ENCODE assay signal across 22 cellular contexts in the genomic region with DNA sequence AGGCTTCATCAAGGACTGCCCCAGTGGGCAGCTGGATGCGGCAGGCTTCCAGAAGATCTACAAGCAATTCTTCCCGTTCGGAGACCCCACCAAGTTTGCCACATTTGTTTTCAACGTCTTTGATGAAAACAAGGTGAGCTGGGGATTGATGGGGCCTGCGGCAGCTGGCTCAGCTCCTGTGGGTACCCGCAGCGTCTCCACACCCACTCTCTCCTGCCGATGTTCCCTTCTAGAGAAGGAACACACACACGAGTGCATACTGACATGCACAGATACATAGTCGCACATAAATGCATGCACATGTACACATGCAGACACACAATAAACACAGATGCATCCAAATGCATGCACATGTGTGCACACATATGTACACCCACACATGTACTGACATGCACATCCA. TPM values are rescaled to one million over a fixed set of nuclear protein-coding genes. Genes with fewer than 3 reads are reported as not detected.
"Had no signal": no experiment of that assay in that cellular context is flagged by ENCODE, and none has a peak within 500 bp of the region (broad histone marks: within the 10 kb centered on the region; RNA-seq: fewer than 3 reads in every experiment).

No MANE protein-coding gene starts in this region.

- H3K4me1 Mint-ChIP-seq: stimulated activated naive CD8-positive, alpha-beta T cell treated with anti-CD3 and anti-CD28 coated beads, Interleukin-15, amount 100 ng/mL, for 72 hours had no signal

- H3K36me3 ChIP-seq: colonic mucosa, ovary had no signal

- H3K4me3 ChIP-seq: colonic mucosa, heart right ventricle, ovary had no signal

- H3K27ac Mint-ChIP-seq: naive thymus-derived CD4-positive, alpha-beta T cell; stimulated activated naive B cell treated with anti-CD40 and anti-IgM and Interleukin-4, amounts not matched to agents 10 μg/mL and 1 μg/mL and 100 μg/mL, for 72 hours; stimulated activated naive CD8-positive, alpha-beta T cell treated with anti-CD3 and anti-CD28 coated beads, Interleukin-15, amount 100 ng/mL, for 72 hours had no signal

- H3K27me3 ChIP-seq: colonic mucosa, heart right ventricle, ovary had no signal

- DNase-seq: cerebellar nuclear complex; colonic mucosa; dermis blood vessel endothelial cell; effector CD4-positive, alpha-beta T cell; heart right ventricle; hypothalamus; kidney glomerular epithelial cell; mammary epithelial cell; naive thymus-derived CD4-positive, alpha-beta T cell; ovary; stimulated activated CD4-positive, alpha-beta T cell treated with anti-CD3 and anti-CD28 coated beads, Interleukin-15, amount 100 ng/mL, for 24 hours; stimulated activated CD4-positive, alpha-beta T cell treated with anti-CD3 and anti-CD28 coated beads, Interleukin-1b, Interleukin-23, amount 100 ng/mL, for 48 hours; stimulated activated CD4-positive, alpha-beta T cell treated with anti-CD3 and anti-CD28 coated beads, Interleukin-4, amount 100 ng/mL, for 24 hours; stimulated activated naive B cell treated with anti-CD40 and anti-IgM and Interleukin-4, amounts not matched to agents 10 μg/mL and 1 μg/mL and 100 μg/mL, for 72 hours; stimulated activated naive CD8-positive, alpha-beta T cell treated with anti-CD3 and anti-CD28 coated beads, Interleukin-15, amount 100 ng/mL, for 72 hours; substantia nigra; trophoblast cell had no signal

- H3K4me3 Mint-ChIP-seq: naive thymus-derived CD4-positive, alpha-beta T cell; stimulated activated naive B cell treated with anti-CD40 and anti-IgM and Interleukin-4, amounts not matched to agents 10 μg/mL and 1 μg/mL and 100 μg/mL, for 72 hours; stimulated activated naive CD8-positive, alpha-beta T cell treated with anti-CD3 and anti-CD28 coated beads, Interleukin-15, amount 100 ng/mL, for 72 hours had no signal

- H3K9me3 ChIP-seq: colonic mucosa, heart right ventricle, ovary had no signal

- H3K27ac ChIP-seq: colonic mucosa, heart right ventricle, ovary had no signal

- H3K36me3 Mint-ChIP-seq: naive thymus-derived CD4-positive, alpha-beta T cell had no signal

- H3K4me1 ChIP-seq: colonic mucosa had no signal

- ATAC-seq: heart right ventricle; naive thymus-derived CD4-positive, alpha-beta T cell; right cardiac atrium; stimulated activated naive B cell treated with anti-CD40 and anti-IgM and Interleukin-4, amounts not matched to agents 10 μg/mL and 1 μg/mL and 100 μg/mL, for 72 hours; stimulated activated naive CD8-positive, alpha-beta T cell treated with anti-CD3 and anti-CD28 coated beads, Interleukin-15, amount 100 ng/mL, for 72 hours had no signal

- H3K9me3 Mint-ChIP-seq: naive thymus-derived CD4-positive, alpha-beta T cell; stimulated activated naive B cell treated with anti-CD40 and anti-IgM and Interleukin-4, amounts not matched to agents 10 μg/mL and 1 μg/mL and 100 μg/mL, for 72 hours; stimulated activated naive CD8-positive, alpha-beta T cell treated with anti-CD3 and anti-CD28 coated beads, Interleukin-15, amount 100 ng/mL, for 72 hours had no signal

- H3K27me3 Mint-ChIP-seq: naive thymus-derived CD4-positive, alpha-beta T cell; stimulated activated naive CD8-positive, alpha-beta T cell treated with anti-CD3 and anti-CD28 coated beads, Interleukin-15, amount 100 ng/mL, for 72 hours had no signal

- FAIRE-seq: frontal cortex, islet of Langerhans had no signal

RNA-seq across cellular contexts. Expression of gene NCS1, which starts 45.6 kb away (rescaled TPM):
- polyA plus RNA-seq: naive thymus-derived CD4-positive, alpha-beta T cell had no signal

RNA-seq across cellular contexts. Expression of gene HMCN2, which starts 47.7 kb away (rescaled TPM):
- total RNA-seq: mononuclear cell; naive thymus-derived CD4-positive, alpha-beta T cell had no signal
- polyA plus RNA-seq: fibroblast of lung; naive thymus-derived CD4-positive, alpha-beta T cell had no signal
